In genomic region chrX:74535633-74536141, GRCh38 we compare ENCODE assay signal across 8 cellular contexts.
DNase-seq lines count a peak whose midpoint lies in the region; ATAC-seq and TF ChIP-seq lines count a peak whose summit lies in the region.

No MANE protein-coding gene starts in this region.

- no peaks in the 10 kb centered on the region for H3K79me2 ChIP-seq in parathyroid adenoma

- H3K27me3 ChIP-seq in adrenal gland, result peaks cover 4% of the 10 kb centered on the region
- peaks cover 0 to 8% (median 0%) of the 10 kb centered on the region in 9 donors for H3K27me3 ChIP-seq in heart left ventricle
- no peaks in the 10 kb centered on the region for H3K27me3 ChIP-seq in parathyroid adenoma (ENCODE audit: control insufficient read depth, insufficient read depth, low read length)

- H2AFZ ChIP-seq in parathyroid adenoma, result peak overlapping the region; percentile 93

- H3K4me3 ChIP-seq in HEK293 (ENCODE audit: low read depth, low read length) (peak overlapping the region; percentile 33), adrenal gland (peak overlapping the region in 2 of 4 donors; percentile 25 to 49), heart left ventricle (peak overlapping the region; percentile 15 to 72 (median 54)), parathyroid adenoma (ENCODE audit: low read depth, low read length) (peak overlapping the region; percentile 60)

- ATAC-seq in heart left ventricle (peak; percentile 84 to 90 (median 86)), HG02610 (IDR thresholded peaks at IDR 0.05; ENCODE audit: unreplicated experiment) (no peak)

- H3K4me1 ChIP-seq in HEK293 (ENCODE audit: control insufficient read depth, insufficient read depth, low read length), result peaks cover 7% of the 10 kb centered on the region; the same call in 1 of the 2 replicates
- peaks cover 0 to 5% of the 10 kb centered on the region in 2 donors for H3K4me1 ChIP-seq in adrenal gland (replicated peaks in 1 of 2)
- H3K4me1 ChIP-seq in heart left ventricle, result peaks cover 0 to 14% (median 1%) of the 10 kb centered on the region in 12 donors
- peaks cover 3% of the 10 kb centered on the region for H3K4me1 ChIP-seq in parathyroid adenoma

- WGBS in adrenal gland, 4 donors, result 0 to 31% (median 15%) methylated on average over 10 to 33 of the region's 33 CpGs
- WGBS in heart left ventricle, 4 donors, result 0 to 26% (median 12%) methylated on average over 25 to 33 of the region's 33 CpGs

- H3K4me2 ChIP-seq in parathyroid adenoma (ENCODE audit: low read length), result peak overlapping the region; percentile 75

- DNase-seq in GM03348 (ENCODE audit: low spot score), result peak; percentile 74
- DNase-seq in OCI-M1 (lab: John Stamatoyannopoulos, UW), result peak; percentile 29
- peak; percentile 56 to 79 (median 66) for DNase-seq in adrenal gland
- DNase-seq in heart left ventricle, result peak; percentile 75 to 87 (median 86)
- DNase-seq in SIG-M5 treated with dmso at 0.1 percent for 504 hours (lab: John Stamatoyannopoulos, UW; ENCODE audit: unreplicated experiment), result no peak

- H3K9ac ChIP-seq in parathyroid adenoma, result no peak overlapping the region

- TF ChIP-seq CTCF in HEK293 (tag by site-specific recombination; IDR thresholded peaks at IDR 0.05) (no peak), adrenal gland (IDR thresholded peaks at IDR 0.05) (no peak), heart left ventricle (IDR thresholded peaks at IDR 0.05) (no peak), parathyroid adenoma (IDR thresholded peaks at IDR 0.05) (no peak)

- TF ChIP-seq POLR2A in adrenal gland (IDR thresholded peaks at IDR 0.05), result peak in 1 of 2 donors; percentile 17
- no peak for TF ChIP-seq POLR2A in heart left ventricle (IDR thresholded peaks at IDR 0.05)

- H3K36me3 ChIP-seq in HEK293 (ENCODE audit: control insufficient read depth in 2 of 2, insufficient read depth in 1 of 2, low read length in 2 of 2) (peaks cover 0 to 8% of the 10 kb centered on the region in 2 experiments; a peak in 1 of 3 replicates), adrenal gland (replicated peaks in 1 of 2) (no peaks in the 10 kb centered on the region), heart left ventricle (peaks cover 0 to 4% (median 0%) of the 10 kb centered on the region in 9 donors), parathyroid adenoma (ENCODE audit: control insufficient read depth, insufficient read depth, low read length) (no peaks in the 10 kb centered on the region)

- CTCF ChIA-PET in HEK293 (lab: Yijun Ruan, JAX), result interaction anchor here (0.7 to 3.0 kb wide), 11 partner anchors 13 to 153 kb away, joined by 3 to 18 read pairs (median 4); no protein-coding TSS in a partner anchor

- intact Hi-C loops in adrenal gland (cut with DNase I), result no loop called here
- intact Hi-C loops in heart left ventricle (cut with DNase I), result loop anchor here in 6 of 10 donors (1.0 to 10.0 kb wide), 8 partner anchors 111 to 243 kb away; partner anchors contain the start of gene SLC16A2 (in 5 of the 6)

- peak overlapping the region; percentile 90 for H3K27ac ChIP-seq in HEK293 (ENCODE audit: extremely low read depth, low read depth, low read length)
- H3K27ac ChIP-seq in adrenal gland, result peak overlapping the region; percentile 25 to 89 (median 82)
- H3K27ac ChIP-seq in heart left ventricle, result peak overlapping the region; percentile 76 to 96 (median 88)
- peak overlapping the region; percentile 92 for H3K27ac ChIP-seq in parathyroid adenoma

- H3K9me3 ChIP-seq in HEK293 (ENCODE audit: control insufficient read depth, insufficient read depth, low read depth, low read length), result no peaks in the 10 kb centered on the region; the same call in 1 of the 2 replicates
- H3K9me3 ChIP-seq in adrenal gland (replicated peaks in 1 of 3), result no peaks in the 10 kb centered on the region
- H3K9me3 ChIP-seq in heart left ventricle, result no peaks in the 10 kb centered on the region
- H3K9me3 ChIP-seq in parathyroid adenoma (ENCODE audit: control insufficient read depth, low read length), result no peaks in the 10 kb centered on the region

- POLR2A ChIA-PET in HEK293 (lab: Yijun Ruan, JAX), result interaction anchor here (0.7 to 0.8 kb wide), 2 partner anchors 114 to 154 kb away, joined by 3 read pairs; partner anchors contain the start of gene SLC16A2

TF ChIP-seq in HEK293, 187 proteins besides CTCF, POLR2A, EP300 and RAD21 (continues in another document):
- TF ChIP-seq ZNF398 (tag by site-specific recombination; IDR thresholded peaks at IDR 0.05) (peak; percentile 87), ZNF600 (tag by site-specific recombination; IDR thresholded peaks at IDR 0.05) (peak; percentile 28; the same call in 1 of the 2 replicates), FEZF1 (tag by site-specific recombination; IDR thresholded peaks at IDR 0.05) (peak; percentile 36), ZNF626 (tag by site-specific recombination; IDR thresholded peaks at IDR 0.05) (no peak), ZNF121 (tag by site-specific recombination; IDR thresholded peaks at IDR 0.05) (no peak), ZNF335 (tag by site-specific recombination; conservative IDR thresholded peaks at IDR 0.05) (peak; percentile 65; the same call in 1 of the 2 replicates), EGR2 (tag by site-specific recombination; IDR thresholded peaks at IDR 0.05; ENCODE audit: low read depth) (peak; percentile 54; the same call in 1 of the 2 replicates), SCRT2 (tag by site-specific recombination; IDR thresholded peaks at IDR 0.05) (peak; percentile 83), KLF10 (tag by site-specific recombination; IDR thresholded peaks at IDR 0.05) (peak; percentile 49), ZNF580 (tag by site-specific recombination; IDR thresholded peaks at IDR 0.05) (peak; percentile 78), GLIS1 (tag by site-specific recombination; IDR thresholded peaks at IDR 0.05) (peak; percentile 53), ZNF366 (tag by site-specific recombination; conservative IDR thresholded peaks at IDR 0.05) (0 out of 2 replicates have a peak, but pooled peaks have one; percentile 17)
- TF ChIP-seq, protein P1, sequence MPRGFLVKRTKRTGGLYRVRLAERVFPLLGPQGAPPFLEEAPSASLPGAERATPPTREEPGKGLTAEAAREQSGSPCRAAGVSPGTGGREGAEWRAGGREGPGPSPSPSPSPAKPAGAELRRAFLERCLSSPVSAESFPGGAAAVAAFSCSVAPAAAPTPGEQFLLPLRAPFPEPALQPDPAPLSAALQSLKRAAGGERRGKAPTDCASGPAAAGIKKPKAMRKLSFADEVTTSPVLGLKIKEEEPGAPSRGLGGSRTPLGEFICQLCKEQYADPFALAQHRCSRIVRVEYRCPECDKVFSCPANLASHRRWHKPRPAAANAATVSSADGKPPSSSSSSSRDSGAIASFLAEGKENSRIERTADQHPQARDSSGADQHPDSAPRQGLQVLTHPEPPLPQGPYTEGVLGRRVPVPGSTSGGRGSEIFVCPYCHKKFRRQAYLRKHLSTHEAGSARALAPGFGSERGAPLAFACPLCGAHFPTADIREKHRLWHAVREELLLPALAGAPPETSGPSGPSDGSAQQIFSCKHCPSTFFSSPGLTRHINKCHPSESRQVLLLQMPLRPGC (tag by site-specific recombination; IDR thresholded peaks at IDR 0.05), result 0 out of 2 replicates have a peak, but pooled peaks have one; percentile 12
- TF ChIP-seq, protein P2, sequence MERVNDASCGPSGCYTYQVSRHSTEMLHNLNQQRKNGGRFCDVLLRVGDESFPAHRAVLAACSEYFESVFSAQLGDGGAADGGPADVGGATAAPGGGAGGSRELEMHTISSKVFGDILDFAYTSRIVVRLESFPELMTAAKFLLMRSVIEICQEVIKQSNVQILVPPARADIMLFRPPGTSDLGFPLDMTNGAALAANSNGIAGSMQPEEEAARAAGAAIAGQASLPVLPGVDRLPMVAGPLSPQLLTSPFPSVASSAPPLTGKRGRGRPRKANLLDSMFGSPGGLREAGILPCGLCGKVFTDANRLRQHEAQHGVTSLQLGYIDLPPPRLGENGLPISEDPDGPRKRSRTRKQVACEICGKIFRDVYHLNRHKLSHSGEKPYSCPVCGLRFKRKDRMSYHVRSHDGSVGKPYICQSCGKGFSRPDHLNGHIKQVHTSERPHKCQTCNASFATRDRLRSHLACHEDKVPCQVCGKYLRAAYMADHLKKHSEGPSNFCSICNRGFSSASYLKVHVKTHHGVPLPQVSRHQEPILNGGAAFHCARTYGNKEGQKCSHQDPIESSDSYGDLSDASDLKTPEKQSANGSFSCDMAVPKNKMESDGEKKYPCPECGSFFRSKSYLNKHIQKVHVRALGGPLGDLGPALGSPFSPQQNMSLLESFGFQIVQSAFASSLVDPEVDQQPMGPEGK (tag by site-specific recombination; IDR thresholded peaks at IDR 0.05), result peak; percentile 69
- TF ChIP-seq, protein P3, sequence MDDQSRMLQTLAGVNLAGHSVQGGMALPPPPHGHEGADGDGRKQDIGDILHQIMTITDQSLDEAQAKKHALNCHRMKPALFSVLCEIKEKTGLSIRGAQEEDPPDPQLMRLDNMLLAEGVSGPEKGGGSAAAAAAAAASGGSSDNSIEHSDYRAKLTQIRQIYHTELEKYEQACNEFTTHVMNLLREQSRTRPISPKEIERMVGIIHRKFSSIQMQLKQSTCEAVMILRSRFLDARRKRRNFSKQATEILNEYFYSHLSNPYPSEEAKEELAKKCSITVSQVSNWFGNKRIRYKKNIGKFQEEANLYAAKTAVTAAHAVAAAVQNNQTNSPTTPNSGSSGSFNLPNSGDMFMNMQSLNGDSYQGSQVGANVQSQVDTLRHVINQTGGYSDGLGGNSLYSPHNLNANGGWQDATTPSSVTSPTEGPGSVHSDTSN (CRISPR knock-in tag; IDR thresholded peaks at IDR 0.05), result 0 out of 2 replicates have a peak, but pooled peaks have one; percentile 3

Comparison
In these comparisons a context has a peak if more than half of its experiments do, and no peak if none do; other contexts are left out.
1. intact Hi-C loops: an anchor here in heart left ventricle (1.0 to 10.0 kb wide); none called in adrenal gland.